ENCODE assay signal across 1 cellular context in the genomic region with DNA sequence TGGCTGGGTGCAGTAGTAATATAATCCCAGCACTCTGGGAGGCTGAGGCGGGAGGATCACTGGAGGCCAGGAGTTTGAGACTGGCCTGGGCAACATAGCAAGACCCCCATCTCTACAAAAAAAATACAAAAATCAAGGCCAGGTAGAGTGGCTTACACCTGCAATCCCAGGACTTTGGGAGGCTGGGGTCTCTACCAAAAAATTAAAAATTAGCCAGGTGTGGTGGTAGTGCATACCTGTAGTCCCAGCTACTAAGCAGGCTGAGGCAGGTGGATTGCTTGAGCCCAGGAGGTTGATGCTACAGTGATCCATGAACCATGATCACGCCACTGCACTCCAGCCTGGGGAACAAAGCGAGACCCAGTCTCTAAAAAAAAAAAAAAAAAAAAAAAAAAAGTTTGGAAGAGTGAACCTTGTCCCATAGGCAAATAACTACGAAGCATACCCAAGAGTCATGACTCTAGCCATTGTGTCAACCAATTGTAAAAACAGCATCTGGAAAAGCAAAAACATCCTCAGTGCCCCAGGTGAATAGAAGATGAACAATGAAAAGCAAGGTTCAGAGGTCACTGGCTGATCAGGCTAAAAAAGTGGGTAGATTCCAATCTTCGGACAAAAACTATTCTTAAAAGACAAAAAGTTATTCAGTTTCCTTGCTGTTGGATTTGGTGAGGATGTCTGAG.
TF ChIP-seq lines count a peak whose summit lies in the region.

No MANE protein-coding gene starts in this region.

TF ChIP-seq in HepG2, 621 proteins besides CTCF, POLR2A, EP300 and RAD21 (continued from another document and continues in another):
- no peak for TF ChIP-seq ZNF724P (CRISPR knock-in tag; IDR thresholded peaks at IDR 0.05; ENCODE audit: borderline replicate concordance)
- TF ChIP-seq TP53 (CRISPR knock-in tag; conservative IDR thresholded peaks at IDR 0.05), result no peak
- TF ChIP-seq ZNF329 (CRISPR knock-in tag; IDR thresholded peaks at IDR 0.05; ENCODE audit: low read depth), result no peak
- peak; percentile 90 for TF ChIP-seq NR2C2 (CRISPR knock-in tag; IDR thresholded peaks at IDR 0.05; ENCODE audit: borderline replicate concordance)
- TF ChIP-seq NFRKB (IDR thresholded peaks at IDR 0.05), result no peak
- no peak for TF ChIP-seq ZNF674 (CRISPR knock-in tag; IDR thresholded peaks at IDR 0.05; ENCODE audit: low read depth)
- TF ChIP-seq IRX3 (CRISPR knock-in tag; IDR thresholded peaks at IDR 0.05; ENCODE audit: borderline replicate concordance, low read depth), result no peak
- TF ChIP-seq ZNF468 (CRISPR knock-in tag; IDR thresholded peaks at IDR 0.05), result no peak
- TF ChIP-seq, protein P1, sequence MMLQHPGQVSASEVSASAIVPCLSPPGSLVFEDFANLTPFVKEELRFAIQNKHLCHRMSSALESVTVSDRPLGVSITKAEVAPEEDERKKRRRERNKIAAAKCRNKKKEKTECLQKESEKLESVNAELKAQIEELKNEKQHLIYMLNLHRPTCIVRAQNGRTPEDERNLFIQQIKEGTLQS (CRISPR knock-in tag; IDR thresholded peaks at IDR 0.05), result no peak
- TF ChIP-seq, protein P2, sequence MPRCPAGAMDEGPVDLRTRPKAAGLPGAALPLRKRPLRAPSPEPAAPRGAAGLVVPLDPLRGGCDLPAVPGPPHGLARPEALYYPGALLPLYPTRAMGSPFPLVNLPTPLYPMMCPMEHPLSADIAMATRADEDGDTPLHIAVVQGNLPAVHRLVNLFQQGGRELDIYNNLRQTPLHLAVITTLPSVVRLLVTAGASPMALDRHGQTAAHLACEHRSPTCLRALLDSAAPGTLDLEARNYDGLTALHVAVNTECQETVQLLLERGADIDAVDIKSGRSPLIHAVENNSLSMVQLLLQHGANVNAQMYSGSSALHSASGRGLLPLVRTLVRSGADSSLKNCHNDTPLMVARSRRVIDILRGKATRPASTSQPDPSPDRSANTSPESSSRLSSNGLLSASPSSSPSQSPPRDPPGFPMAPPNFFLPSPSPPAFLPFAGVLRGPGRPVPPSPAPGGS (CRISPR knock-in tag; IDR thresholded peaks at IDR 0.05), result no peak
- no peak for TF ChIP-seq PAWR (CRISPR knock-in tag; IDR thresholded peaks at IDR 0.05; ENCODE audit: borderline replicate concordance)
- TF ChIP-seq ZNF703 (CRISPR knock-in tag; IDR thresholded peaks at IDR 0.05; ENCODE audit: borderline replicate concordance), result no peak
- TF ChIP-seq, protein P3, sequence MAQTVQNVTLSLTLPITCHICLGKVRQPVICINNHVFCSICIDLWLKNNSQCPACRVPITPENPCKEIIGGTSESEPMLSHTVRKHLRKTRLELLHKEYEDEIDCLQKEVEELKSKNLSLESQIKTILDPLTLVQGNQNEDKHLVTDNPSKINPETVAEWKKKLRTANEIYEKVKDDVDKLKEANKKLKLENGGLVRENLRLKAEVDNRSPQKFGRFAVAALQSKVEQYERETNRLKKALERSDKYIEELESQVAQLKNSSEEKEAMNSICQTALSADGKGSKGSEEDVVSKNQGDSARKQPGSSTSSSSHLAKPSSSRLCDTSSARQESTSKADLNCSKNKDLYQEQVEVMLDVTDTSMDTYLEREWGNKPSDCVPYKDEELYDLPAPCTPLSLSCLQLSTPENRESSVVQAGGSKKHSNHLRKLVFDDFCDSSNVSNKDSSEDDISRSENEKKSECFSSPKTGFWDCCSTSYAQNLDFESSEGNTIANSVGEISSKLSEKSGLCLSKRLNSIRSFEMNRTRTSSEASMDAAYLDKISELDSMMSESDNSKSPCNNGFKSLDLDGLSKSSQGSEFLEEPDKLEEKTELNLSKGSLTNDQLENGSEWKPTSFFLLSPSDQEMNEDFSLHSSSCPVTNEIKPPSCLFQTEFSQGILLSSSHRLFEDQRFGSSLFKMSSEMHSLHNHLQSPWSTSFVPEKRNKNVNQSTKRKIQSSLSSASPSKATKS (CRISPR knock-in tag; IDR thresholded peaks at IDR 0.05), result no peak
- TF ChIP-seq NFE2L1 (CRISPR knock-in tag; IDR thresholded peaks at IDR 0.05; ENCODE audit: borderline replicate concordance), result no peak
- TF ChIP-seq ZNF253 (CRISPR knock-in tag; IDR thresholded peaks at IDR 0.05; ENCODE audit: borderline replicate concordance), result no peak
- TF ChIP-seq RFXAP (CRISPR knock-in tag; IDR thresholded peaks at IDR 0.05; ENCODE audit: borderline replicate concordance), result no peak
- no peak; the same call in 1 of the 2 replicates for TF ChIP-seq KLF6 (CRISPR knock-in tag; IDR thresholded peaks at IDR 0.05)
- TF ChIP-seq, protein P4, sequence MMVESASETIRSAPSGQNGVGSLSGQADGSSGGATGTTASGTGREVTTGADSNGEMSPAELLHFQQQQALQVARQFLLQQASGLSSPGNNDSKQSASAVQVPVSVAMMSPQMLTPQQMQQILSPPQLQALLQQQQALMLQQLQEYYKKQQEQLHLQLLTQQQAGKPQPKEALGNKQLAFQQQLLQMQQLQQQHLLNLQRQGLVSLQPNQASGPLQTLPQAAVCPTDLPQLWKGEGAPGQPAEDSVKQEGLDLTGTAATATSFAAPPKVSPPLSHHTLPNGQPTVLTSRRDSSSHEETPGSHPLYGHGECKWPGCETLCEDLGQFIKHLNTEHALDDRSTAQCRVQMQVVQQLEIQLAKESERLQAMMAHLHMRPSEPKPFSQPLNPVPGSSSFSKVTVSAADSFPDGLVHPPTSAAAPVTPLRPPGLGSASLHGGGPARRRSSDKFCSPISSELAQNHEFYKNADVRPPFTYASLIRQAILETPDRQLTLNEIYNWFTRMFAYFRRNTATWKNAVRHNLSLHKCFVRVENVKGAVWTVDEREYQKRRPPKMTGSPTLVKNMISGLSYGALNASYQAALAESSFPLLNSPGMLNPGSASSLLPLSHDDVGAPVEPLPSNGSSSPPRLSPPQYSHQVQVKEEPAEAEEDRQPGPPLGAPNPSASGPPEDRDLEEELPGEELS (CRISPR knock-in tag; IDR thresholded peaks at IDR 0.05), result peak; percentile 87
- TF ChIP-seq, protein P5, sequence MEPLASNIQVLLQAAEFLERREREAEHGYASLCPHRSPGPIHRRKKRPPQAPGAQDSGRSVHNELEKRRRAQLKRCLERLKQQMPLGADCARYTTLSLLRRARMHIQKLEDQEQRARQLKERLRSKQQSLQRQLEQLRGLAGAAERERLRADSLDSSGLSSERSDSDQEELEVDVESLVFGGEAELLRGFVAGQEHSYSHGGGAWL (CRISPR knock-in tag; IDR thresholded peaks at IDR 0.05), result no peak
- TF ChIP-seq, protein P6, sequence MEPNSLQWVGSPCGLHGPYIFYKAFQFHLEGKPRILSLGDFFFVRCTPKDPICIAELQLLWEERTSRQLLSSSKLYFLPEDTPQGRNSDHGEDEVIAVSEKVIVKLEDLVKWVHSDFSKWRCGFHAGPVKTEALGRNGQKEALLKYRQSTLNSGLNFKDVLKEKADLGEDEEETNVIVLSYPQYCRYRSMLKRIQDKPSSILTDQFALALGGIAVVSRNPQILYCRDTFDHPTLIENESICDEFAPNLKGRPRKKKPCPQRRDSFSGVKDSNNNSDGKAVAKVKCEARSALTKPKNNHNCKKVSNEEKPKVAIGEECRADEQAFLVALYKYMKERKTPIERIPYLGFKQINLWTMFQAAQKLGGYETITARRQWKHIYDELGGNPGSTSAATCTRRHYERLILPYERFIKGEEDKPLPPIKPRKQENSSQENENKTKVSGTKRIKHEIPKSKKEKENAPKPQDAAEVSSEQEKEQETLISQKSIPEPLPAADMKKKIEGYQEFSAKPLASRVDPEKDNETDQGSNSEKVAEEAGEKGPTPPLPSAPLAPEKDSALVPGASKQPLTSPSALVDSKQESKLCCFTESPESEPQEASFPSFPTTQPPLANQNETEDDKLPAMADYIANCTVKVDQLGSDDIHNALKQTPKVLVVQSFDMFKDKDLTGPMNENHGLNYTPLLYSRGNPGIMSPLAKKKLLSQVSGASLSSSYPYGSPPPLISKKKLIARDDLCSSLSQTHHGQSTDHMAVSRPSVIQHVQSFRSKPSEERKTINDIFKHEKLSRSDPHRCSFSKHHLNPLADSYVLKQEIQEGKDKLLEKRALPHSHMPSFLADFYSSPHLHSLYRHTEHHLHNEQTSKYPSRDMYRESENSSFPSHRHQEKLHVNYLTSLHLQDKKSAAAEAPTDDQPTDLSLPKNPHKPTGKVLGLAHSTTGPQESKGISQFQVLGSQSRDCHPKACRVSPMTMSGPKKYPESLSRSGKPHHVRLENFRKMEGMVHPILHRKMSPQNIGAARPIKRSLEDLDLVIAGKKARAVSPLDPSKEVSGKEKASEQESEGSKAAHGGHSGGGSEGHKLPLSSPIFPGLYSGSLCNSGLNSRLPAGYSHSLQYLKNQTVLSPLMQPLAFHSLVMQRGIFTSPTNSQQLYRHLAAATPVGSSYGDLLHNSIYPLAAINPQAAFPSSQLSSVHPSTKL (CRISPR knock-in tag; IDR thresholded peaks at IDR 0.05), result peak; percentile 75
- TF ChIP-seq TEAD3 (CRISPR knock-in tag; optimal IDR thresholded peaks at IDR 0.05; ENCODE audit: borderline replicate concordance), result peak; percentile 77
- peak; percentile 97 for TF ChIP-seq ZMYM3 (CRISPR knock-in tag; IDR thresholded peaks at IDR 0.05)
- TF ChIP-seq ZNF224 (CRISPR knock-in tag; IDR thresholded peaks at IDR 0.05), result no peak
- TF ChIP-seq, protein P7, sequence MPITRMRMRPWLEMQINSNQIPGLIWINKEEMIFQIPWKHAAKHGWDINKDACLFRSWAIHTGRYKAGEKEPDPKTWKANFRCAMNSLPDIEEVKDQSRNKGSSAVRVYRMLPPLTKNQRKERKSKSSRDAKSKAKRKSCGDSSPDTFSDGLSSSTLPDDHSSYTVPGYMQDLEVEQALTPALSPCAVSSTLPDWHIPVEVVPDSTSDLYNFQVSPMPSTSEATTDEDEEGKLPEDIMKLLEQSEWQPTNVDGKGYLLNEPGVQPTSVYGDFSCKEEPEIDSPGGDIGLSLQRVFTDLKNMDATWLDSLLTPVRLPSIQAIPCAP (CRISPR knock-in tag; IDR thresholded peaks at IDR 0.05; ENCODE audit: low read depth), result no peak
- TF ChIP-seq YY1 (IDR thresholded peaks at IDR 0.05; ENCODE audit: insufficient read depth, insufficient replicate concordance, low read depth, low read length), result no peak
- TF ChIP-seq ZSCAN25 (CRISPR knock-in tag; IDR thresholded peaks at IDR 0.05), result 0 out of 2 replicates have a peak, but pooled peaks have one; percentile 24
- no peak for TF ChIP-seq NCOA1 (CRISPR knock-in tag; IDR thresholded peaks at IDR 0.05)
- TF ChIP-seq, protein P8, sequence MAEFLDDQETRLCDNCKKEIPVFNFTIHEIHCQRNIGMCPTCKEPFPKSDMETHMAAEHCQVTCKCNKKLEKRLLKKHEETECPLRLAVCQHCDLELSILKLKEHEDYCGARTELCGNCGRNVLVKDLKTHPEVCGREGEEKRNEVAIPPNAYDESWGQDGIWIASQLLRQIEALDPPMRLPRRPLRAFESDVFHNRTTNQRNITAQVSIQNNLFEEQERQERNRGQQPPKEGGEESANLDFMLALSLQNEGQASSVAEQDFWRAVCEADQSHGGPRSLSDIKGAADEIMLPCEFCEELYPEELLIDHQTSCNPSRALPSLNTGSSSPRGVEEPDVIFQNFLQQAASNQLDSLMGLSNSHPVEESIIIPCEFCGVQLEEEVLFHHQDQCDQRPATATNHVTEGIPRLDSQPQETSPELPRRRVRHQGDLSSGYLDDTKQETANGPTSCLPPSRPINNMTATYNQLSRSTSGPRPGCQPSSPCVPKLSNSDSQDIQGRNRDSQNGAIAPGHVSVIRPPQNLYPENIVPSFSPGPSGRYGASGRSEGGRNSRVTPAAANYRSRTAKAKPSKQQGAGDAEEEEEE (CRISPR knock-in tag; IDR thresholded peaks at IDR 0.05; ENCODE audit: borderline replicate concordance), result no peak
- TF ChIP-seq ZFP62 (CRISPR knock-in tag; IDR thresholded peaks at IDR 0.05), result no peak
- TF ChIP-seq, protein P9, sequence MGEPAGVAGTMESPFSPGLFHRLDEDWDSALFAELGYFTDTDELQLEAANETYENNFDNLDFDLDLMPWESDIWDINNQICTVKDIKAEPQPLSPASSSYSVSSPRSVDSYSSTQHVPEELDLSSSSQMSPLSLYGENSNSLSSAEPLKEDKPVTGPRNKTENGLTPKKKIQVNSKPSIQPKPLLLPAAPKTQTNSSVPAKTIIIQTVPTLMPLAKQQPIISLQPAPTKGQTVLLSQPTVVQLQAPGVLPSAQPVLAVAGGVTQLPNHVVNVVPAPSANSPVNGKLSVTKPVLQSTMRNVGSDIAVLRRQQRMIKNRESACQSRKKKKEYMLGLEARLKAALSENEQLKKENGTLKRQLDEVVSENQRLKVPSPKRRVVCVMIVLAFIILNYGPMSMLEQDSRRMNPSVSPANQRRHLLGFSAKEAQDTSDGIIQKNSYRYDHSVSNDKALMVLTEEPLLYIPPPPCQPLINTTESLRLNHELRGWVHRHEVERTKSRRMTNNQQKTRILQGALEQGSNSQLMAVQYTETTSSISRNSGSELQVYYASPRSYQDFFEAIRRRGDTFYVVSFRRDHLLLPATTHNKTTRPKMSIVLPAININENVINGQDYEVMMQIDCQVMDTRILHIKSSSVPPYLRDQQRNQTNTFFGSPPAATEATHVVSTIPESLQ (CRISPR knock-in tag; conservative IDR thresholded peaks at IDR 0.05), result no peak
- no peak for TF ChIP-seq ZNF136 (CRISPR knock-in tag; IDR thresholded peaks at IDR 0.05; ENCODE audit: low read depth)
- no peak for TF ChIP-seq CENPX (CRISPR knock-in tag; IDR thresholded peaks at IDR 0.05)
- TF ChIP-seq ZNF530 (CRISPR knock-in tag; IDR thresholded peaks at IDR 0.05; ENCODE audit: low read depth), result no peak
- TF ChIP-seq, protein P10, sequence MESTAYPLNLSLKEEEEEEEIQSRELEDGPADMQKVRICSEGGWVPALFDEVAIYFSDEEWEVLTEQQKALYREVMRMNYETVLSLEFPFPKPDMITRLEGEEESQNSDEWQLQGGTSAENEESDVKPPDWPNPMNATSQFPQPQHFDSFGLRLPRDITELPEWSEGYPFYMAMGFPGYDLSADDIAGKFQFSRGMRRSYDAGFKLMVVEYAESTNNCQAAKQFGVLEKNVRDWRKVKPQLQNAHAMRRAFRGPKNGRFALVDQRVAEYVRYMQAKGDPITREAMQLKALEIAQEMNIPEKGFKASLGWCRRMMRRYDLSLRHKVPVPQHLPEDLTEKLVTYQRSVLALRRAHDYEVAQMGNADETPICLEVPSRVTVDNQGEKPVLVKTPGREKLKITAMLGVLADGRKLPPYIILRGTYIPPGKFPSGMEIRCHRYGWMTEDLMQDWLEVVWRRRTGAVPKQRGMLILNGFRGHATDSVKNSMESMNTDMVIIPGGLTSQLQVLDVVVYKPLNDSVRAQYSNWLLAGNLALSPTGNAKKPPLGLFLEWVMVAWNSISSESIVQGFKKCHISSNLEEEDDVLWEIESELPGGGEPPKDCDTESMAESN (CRISPR knock-in tag; conservative IDR thresholded peaks at IDR 0.05), result no peak
- TF ChIP-seq PCBP2 (optimal IDR thresholded peaks at IDR 0.05; ENCODE audit: low read depth, low read length, poor library complexity, severe bottlenecking), result no peak
- TF ChIP-seq, protein P11, sequence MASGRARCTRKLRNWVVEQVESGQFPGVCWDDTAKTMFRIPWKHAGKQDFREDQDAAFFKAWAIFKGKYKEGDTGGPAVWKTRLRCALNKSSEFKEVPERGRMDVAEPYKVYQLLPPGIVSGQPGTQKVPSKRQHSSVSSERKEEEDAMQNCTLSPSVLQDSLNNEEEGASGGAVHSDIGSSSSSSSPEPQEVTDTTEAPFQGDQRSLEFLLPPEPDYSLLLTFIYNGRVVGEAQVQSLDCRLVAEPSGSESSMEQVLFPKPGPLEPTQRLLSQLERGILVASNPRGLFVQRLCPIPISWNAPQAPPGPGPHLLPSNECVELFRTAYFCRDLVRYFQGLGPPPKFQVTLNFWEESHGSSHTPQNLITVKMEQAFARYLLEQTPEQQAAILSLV (CRISPR knock-in tag; IDR thresholded peaks at IDR 0.05; ENCODE audit: borderline replicate concordance), result no peak
- 0 out of 2 replicates have a peak, but pooled peaks have one; percentile 57 for TF ChIP-seq SMAD3 (CRISPR knock-in tag; IDR thresholded peaks at IDR 0.05)
- TF ChIP-seq ZNF3 (CRISPR knock-in tag; IDR thresholded peaks at IDR 0.05), result peak; percentile 72
- no peak for TF ChIP-seq EZH2 (conservative IDR thresholded peaks at IDR 0.05; ENCODE audit: low read depth, low read length)
- no peak for TF ChIP-seq ZNF549 (CRISPR knock-in tag; IDR thresholded peaks at IDR 0.05)
- TF ChIP-seq HIVEP1 (CRISPR knock-in tag; IDR thresholded peaks at IDR 0.05), result no peak
